In genomic region chr17:205176-205538, GRCh38 we compare ENCODE assay signal across 20 cellular contexts. TPM values are rescaled to one million over a fixed set of nuclear protein-coding genes. Genes with fewer than 3 reads are reported as not detected.
DNase-seq lines count a peak whose midpoint lies in the region; ATAC-seq and TF ChIP-seq lines count a peak whose summit lies in the region.
"Had no signal": no experiment of that assay in that cellular context is flagged by ENCODE, and none has a peak within 500 bp of the region (broad histone marks: within the 10 kb centered on the region; RNA-seq: fewer than 3 reads in every experiment).

No MANE protein-coding gene starts in this region.

- peaks cover 37% of the 10 kb centered on the region for H3K4me1 Mint-ChIP-seq in neural progenitor cell

- ATAC-seq in left cardiac atrium (no peak), GM21529 (IDR thresholded peaks at IDR 0.05; ENCODE audit: unreplicated experiment) (no peak)

- H3K36me3 Mint-ChIP-seq in neural progenitor cell: peaks cover 5% of the 10 kb centered on the region
- H3K36me3 Mint-ChIP-seq: CD14-positive monocyte had no signal

- DNase-seq in left cardiac atrium: peak; percentile 17
- no peak for DNase-seq in left ventricle myocardium inferior
- peak; percentile 74 for DNase-seq in cerebellum (ENCODE audit: low spot score)
- no peak for DNase-seq in neural progenitor cell (ENCODE audit: low spot score)
- DNase-seq in DMS79 treated with DMSO at 0.1 percent for 48 hours (lab: John Stamatoyannopoulos, UW): no peak
- no peak for DNase-seq in SIG-M5 treated with dmso at 0.1 percent for 504 hours (lab: John Stamatoyannopoulos, UW; ENCODE audit: unreplicated experiment)
- DNase-seq: AML-193, COR-L47, HFFc6, IMR-90, Karpas-422, MG63, NCI-H1092, NCI-H1694 treated with DMSO at 0.1 percent for 48 hours, NCI-H446 treated with DMSO at 0.1 percent for 48 hours, NCI-H748 treated with DMSO at 0.1 percent for 48 hours, PC-9 had no signal

- no peak overlapping the region for H2AFZ ChIP-seq in neural progenitor cell (replicated peaks)
- H2AFZ ChIP-seq: PC-9 had no signal

- H3K27me3 ChIP-seq in left ventricle myocardium inferior (ENCODE audit: low read depth) (peaks cover 40% of the 10 kb centered on the region), neural progenitor cell (no peaks in the 10 kb centered on the region)

- H3K9ac ChIP-seq in neural progenitor cell: no peak overlapping the region

- H3K36me3 ChIP-seq in left ventricle myocardium inferior: no peaks in the 10 kb centered on the region
- no peaks in the 10 kb centered on the region for H3K36me3 ChIP-seq in neural progenitor cell
- H3K36me3 ChIP-seq: MG63 had no signal

- H3K9me3 ChIP-seq in left ventricle myocardium inferior (replicated peaks) (no peaks in the 10 kb centered on the region), neural progenitor cell (ENCODE audit: low read depth) (no peaks in the 10 kb centered on the region)
- H3K9me3 ChIP-seq: MG63 had no signal

- peaks cover 9% of the 10 kb centered on the region for H3F3A ChIP-seq in neural progenitor cell (ENCODE audit: low read depth)

- no peaks in the 10 kb centered on the region for H4K20me1 ChIP-seq in neural progenitor cell (ENCODE audit: low read depth)

- peaks cover 2% of the 10 kb centered on the region for H3K27me3 Mint-ChIP-seq in neural progenitor cell (ENCODE audit: insufficient read depth, low read depth)

- peaks cover 8% of the 10 kb centered on the region for H3K9me3 Mint-ChIP-seq in neural progenitor cell

- H3K4me1 ChIP-seq in left ventricle myocardium inferior (peaks cover 7% of the 10 kb centered on the region), neural progenitor cell (peaks cover 17% of the 10 kb centered on the region)

- no peak overlapping the region for H3K27ac Mint-ChIP-seq in neural progenitor cell
- H3K27ac Mint-ChIP-seq: CD14-positive monocyte, HFFc6 had no signal

- H3K4me3 ChIP-seq in left ventricle myocardium inferior (no peak overlapping the region), neural progenitor cell (no peak overlapping the region)
- H3K4me3 ChIP-seq: MG63, PC-9 had no signal

- intact Hi-C loops in left cardiac atrium (cut with DNase I): no loop called here
- intact Hi-C loops in left ventricle myocardium inferior (cut with micrococcal nuclease): no loop called here

- no peaks in the 10 kb centered on the region for H3K79me2 ChIP-seq in neural progenitor cell (ENCODE audit: low read depth)

- H3K27ac ChIP-seq in left ventricle myocardium inferior (replicated peaks) (no peak overlapping the region), neural progenitor cell (no peak overlapping the region)
- H3K27ac ChIP-seq: PC-9 had no signal

- peak overlapping the region; percentile 67 for H3K4me2 ChIP-seq in neural progenitor cell
- H3K4me2 ChIP-seq: PC-9 had no signal

- H3K4me3 Mint-ChIP-seq in neural progenitor cell: peak overlapping the region; percentile 69
- H3K4me3 Mint-ChIP-seq: CD14-positive monocyte, HFFc6 had no signal

- TF ChIP-seq CTCF in left ventricle myocardium inferior (IDR thresholded peaks at IDR 0.05; ENCODE audit: borderline replicate concordance) (no peak), neural progenitor cell (IDR thresholded peaks at IDR 0.05) (no peak)

RNA-seq across cellular contexts. Expression of gene DOC2B, which starts 23.7 kb away (rescaled TPM):
- 10 to 100 TPM in 1 of 2 donors, 1 to 10 TPM in 1; 6.8 to 16.4 TPM for total RNA-seq in left cardiac atrium
- 2.7 TPM for total RNA-seq in left ventricle myocardium inferior
- 32.5 TPM for total RNA-seq in cerebellum
- total RNA-seq in neural progenitor cell (ENCODE audit: low replicate concordance): 0.31 and 0.34 TPM in 2 replicates
- total RNA-seq: H4, HFFc6, IMR-90, PC-9 had no signal

Comparison
In these comparisons a context has a peak if more than half of its experiments do, and no peak if none do; other contexts are left out.
1. DNase-seq: peak in left cardiac atrium (single experiment) and cerebellum (single experiment); none in left ventricle myocardium inferior (single experiment), neural progenitor cell (single experiment), DMS79 treated with DMSO at 0.1 percent for 48 hours (single experiment) and SIG-M5 treated with dmso at 0.1 percent for 504 hours (single experiment).